In genomic region chr5:693271-694041, GRCh38 we compare ENCODE assay signal across 8 cellular contexts. TPM values are rescaled to one million over a fixed set of nuclear protein-coding genes. Genes with fewer than 3 reads are reported as not detected.
DNase-seq lines count a peak whose midpoint lies in the region; ATAC-seq and TF ChIP-seq lines count a peak whose summit lies in the region.
"Not testable (repeated sequence)": the region's sequence is repeated elsewhere in the genome, so short reads cannot be mapped to it uniquely, and the experiment has no call there.

Gene TPPP (minus strand): TSS chr5:693352. CDS start chr5:678060, 15,292 bp downstream.

- not testable (repeated sequence) for H3K27me3 Mint-ChIP-seq in activated CD8-positive, alpha-beta T cell treated with anti-CD3 and anti-CD28 coated beads for 36 hours

- POLR2A ChIA-PET in activated CD8-positive, alpha-beta T cell treated with anti-CD3 and anti-CD28 coated beads for 36 hours (lab: Charles Lee), result not testable (repeated sequence)

- DNase-seq in ACHN, result peak; percentile 67
- DNase-seq in NCI-H526 treated with DMSO at 0.1 percent for 48 hours (lab: John Stamatoyannopoulos, UW), result peak; percentile 43
- DNase-seq in activated CD8-positive, alpha-beta T cell treated with anti-CD3 and anti-CD28 coated beads for 36 hours, result peak; percentile 80
- peak; percentile 88 for DNase-seq in coronary artery (ENCODE audit: low spot score)
- peak; percentile 92 to 95 for DNase-seq in left colon
- peak; percentile 88 for DNase-seq in stimulated activated CD4-positive, alpha-beta T cell treated with anti-CD3 and anti-CD28 coated beads, Interleukin-12 subunit alpha, Interleukin-12 subunit beta, amount 100 ng/mL, for 4 hours

- H3K27ac Mint-ChIP-seq in activated CD8-positive, alpha-beta T cell treated with anti-CD3 and anti-CD28 coated beads for 36 hours, result not testable (repeated sequence)

- in situ Hi-C loops in ACHN (cut with HindIII; ENCODE audit: low pct_ligation_motif_present, low pct_unique_long_range_greater_than_20kb, low sequenced_read_pairs), result not testable (repeated sequence)

- intact Hi-C loops in activated CD8-positive, alpha-beta T cell treated with anti-CD3 and anti-CD28 coated beads for 36 hours (cut with micrococcal nuclease), result not testable (repeated sequence)
- intact Hi-C loops in left colon (cut with DNase I, micrococcal nuclease), result loop anchor here in 1 of 2 donors (10.0 kb wide), 1 partner anchor 91 kb away; the partner anchor contains the start of gene ZDHHC11B

- CTCF ChIA-PET in activated CD8-positive, alpha-beta T cell treated with anti-CD3 and anti-CD28 coated beads for 36 hours (lab: Charles Lee), result not testable (repeated sequence)

- H3K9me3 Mint-ChIP-seq in activated CD8-positive, alpha-beta T cell treated with anti-CD3 and anti-CD28 coated beads for 36 hours, result not testable (repeated sequence)

- H3K4me1 Mint-ChIP-seq in activated CD8-positive, alpha-beta T cell treated with anti-CD3 and anti-CD28 coated beads for 36 hours (ENCODE audit: low read depth), result not testable (repeated sequence)

- TF ChIP-seq CTCF in activated CD8-positive, alpha-beta T cell treated with anti-CD3 and anti-CD28 coated beads for 36 hours (IDR thresholded peaks at IDR 0.05); coronary artery (IDR thresholded peaks at IDR 0.05): not testable (repeated sequence)

- peak within 1 kb of the TSS; percentile 67 to 88 for H3K27ac ChIP-seq in coronary artery

- peak; percentile 65 for ATAC-seq in GM19043 (IDR thresholded peaks at IDR 0.05; ENCODE audit: low read depth, unreplicated experiment)
- peak; percentile 66 for ATAC-seq in HG03196 (IDR thresholded peaks at IDR 0.05; ENCODE audit: unreplicated experiment)
- peak; percentile 93 for ATAC-seq in activated CD8-positive, alpha-beta T cell treated with anti-CD3 and anti-CD28 coated beads for 36 hours
- ATAC-seq in left colon, result peak; percentile 93

- not testable (repeated sequence) for H3K36me3 Mint-ChIP-seq in activated CD8-positive, alpha-beta T cell treated with anti-CD3 and anti-CD28 coated beads for 36 hours (ENCODE audit: low read depth)

- not testable (repeated sequence) for H3K4me3 Mint-ChIP-seq in activated CD8-positive, alpha-beta T cell treated with anti-CD3 and anti-CD28 coated beads for 36 hours

- peak within 1 kb of the TSS; percentile 94 for H3K4me3 ChIP-seq in coronary artery

RNA-seq across cellular contexts. Expression of gene TPPP, which starts in this region (rescaled TPM):
- under 1 TPM; 0.18 to 0.20 TPM for total RNA-seq in activated CD8-positive, alpha-beta T cell treated with anti-CD3 and anti-CD28 coated beads for 36 hours
- total RNA-seq in left colon, result 1 to 10 TPM; 3.9 to 6.3 TPM

Comparison
In these comparisons a context has a peak if more than half of its experiments do, and no peak if none do; other contexts are left out.
1. Peak in every context shown above with its lines: DNase-seq, ATAC-seq, H3K4me3 ChIP-seq and H3K27ac ChIP-seq.
2. RNA of gene TPPP (total RNA-seq): 3.9 to 6.3 TPM in left colon; 0.18 to 0.20 TPM in activated CD8-positive, alpha-beta T cell treated with anti-CD3 and anti-CD28 coated beads for 36 hours; every median in the first group is over 4 times any median in the second.
3. Peak in DNase-seq and ATAC-seq in activated CD8-positive, alpha-beta T cell treated with anti-CD3 and anti-CD28 coated beads for 36 hours; RNA of the gene not detected or under 1 TPM.
4. DNase-seq: peak in every context shown above with its lines; median percentile 94 in left colon; 88 in coronary artery; 88 in stimulated activated CD4-positive, alpha-beta T cell treated with anti-CD3 and anti-CD28 coated beads, Interleukin-12 subunit alpha, Interleukin-12 subunit beta, amount 100 ng/mL, for 4 hours; 80 in activated CD8-positive, alpha-beta T cell treated with anti-CD3 and anti-CD28 coated beads for 36 hours; 67 in ACHN; 43 in NCI-H526 treated with DMSO at 0.1 percent for 48 hours.